In genomic region chr16:67942200-67942509, GRCh38 we compare ENCODE assay signal across 9 cellular contexts. TPM values are rescaled to one million over a fixed set of nuclear protein-coding genes. Genes with fewer than 3 reads are reported as not detected.
DNase-seq lines count a peak whose midpoint lies in the region; ATAC-seq, FAIRE-seq and TF ChIP-seq lines count a peak whose summit lies in the region.
"Had no signal": no experiment of that assay in that cellular context is flagged by ENCODE, and none has a peak within 500 bp of the region (broad histone marks: within the 10 kb centered on the region; RNA-seq: fewer than 3 reads in every experiment).

No MANE protein-coding gene starts in this region.

- ATAC-seq in activated CD8-positive, alpha-beta T cell treated with anti-CD3 and anti-CD28 coated beads for 36 hours = peak; percentile 66

- no peaks in the 10 kb centered on the region for H3K9me3 Mint-ChIP-seq in activated CD8-positive, alpha-beta T cell treated with anti-CD3 and anti-CD28 coated beads for 36 hours
- H3K9me3 Mint-ChIP-seq: CD8-positive, alpha-beta memory T cell had no signal

- peaks cover 28% of the 10 kb centered on the region for H3K36me3 Mint-ChIP-seq in activated CD8-positive, alpha-beta T cell treated with anti-CD3 and anti-CD28 coated beads for 36 hours (ENCODE audit: low read depth)

- POLR2A ChIA-PET in activated CD8-positive, alpha-beta T cell treated with anti-CD3 and anti-CD28 coated beads for 36 hours (lab: Charles Lee) = interaction anchor here (0.7 to 1.8 kb wide), 8 partner anchors 10 to 109 kb away, joined by 3 to 6 read pairs (median 3); partner anchors contain the start of gene CTRL

- H3K4me3 Mint-ChIP-seq in activated CD8-positive, alpha-beta T cell treated with anti-CD3 and anti-CD28 coated beads for 36 hours = no peak overlapping the region
- H3K4me3 Mint-ChIP-seq: CD8-positive, alpha-beta memory T cell had no signal

- H3K27ac Mint-ChIP-seq in activated CD8-positive, alpha-beta T cell treated with anti-CD3 and anti-CD28 coated beads for 36 hours = peak overlapping the region; percentile 59

- FAIRE-seq in RCC 7860 (lab: Jason Lieb, UNC) = no peak

- CTCF ChIA-PET in activated CD8-positive, alpha-beta T cell treated with anti-CD3 and anti-CD28 coated beads for 36 hours (lab: Charles Lee) = interaction anchor here (0.6 to 4.4 kb wide), 29 partner anchors 9 to 196 kb away, joined by 3 to 21 read pairs (median 4); partner anchors contain the start of genes DPEP2NB and NRN1L

- DNase-seq in NCI-H2171 treated with DMSO at 0.1 percent for 48 hours (lab: John Stamatoyannopoulos, UW) = peak; percentile 11
- no peak for DNase-seq in NCI-H2171 (lab: John Stamatoyannopoulos, UW)
- DNase-seq in LHCN-M2 (ENCODE audit: low read depth) = peak; percentile 37
- peak; percentile 59 for DNase-seq in activated CD8-positive, alpha-beta T cell treated with anti-CD3 and anti-CD28 coated beads for 36 hours
- DNase-seq in fibroblast of villous mesenchyme (ENCODE audit: low read depth) = no peak
- DNase-seq in retinal pigment epithelial cell (ENCODE audit: low read depth) = no peak
- DNase-seq in activated CD4-positive, CD25-positive, alpha-beta regulatory T cell treated with anti-CD3 and anti-CD28 coated beads, Interleukin-2, amount 50 U/mL, for 72 hours = no peak
- no peak for DNase-seq in RCC 7860 (ENCODE audit: low spot score)

- no peaks in the 10 kb centered on the region for H3K27me3 Mint-ChIP-seq in activated CD8-positive, alpha-beta T cell treated with anti-CD3 and anti-CD28 coated beads for 36 hours
- H3K27me3 Mint-ChIP-seq: CD8-positive, alpha-beta memory T cell had no signal

- intact Hi-C loops in activated CD8-positive, alpha-beta T cell treated with anti-CD3 and anti-CD28 coated beads for 36 hours (cut with micrococcal nuclease) = no loop called here

- H3K4me1 Mint-ChIP-seq in activated CD8-positive, alpha-beta T cell treated with anti-CD3 and anti-CD28 coated beads for 36 hours (ENCODE audit: low read depth) = peaks cover 33% of the 10 kb centered on the region

- TF ChIP-seq CTCF in activated CD8-positive, alpha-beta T cell treated with anti-CD3 and anti-CD28 coated beads for 36 hours (IDR thresholded peaks at IDR 0.05) = peak; percentile 61
- TF ChIP-seq CTCF in fibroblast of villous mesenchyme (IDR thresholded peaks at IDR 0.05; ENCODE audit: insufficient read depth, low read depth, low read length) (peak; percentile 70), retinal pigment epithelial cell (conservative IDR thresholded peaks at IDR 0.05; ENCODE audit: low read depth, low read length) (peak; percentile 74)

- no peak overlapping the region for H3K4me3 ChIP-seq in fibroblast of villous mesenchyme (ENCODE audit: low read depth, low read length)
- no peak overlapping the region for H3K4me3 ChIP-seq in retinal pigment epithelial cell (ENCODE audit: low read length)

RNA-seq across cellular contexts. Expression of gene LCAT, which starts 1.8 kb away (rescaled TPM):
- total RNA-seq in LHCN-M2 (2014; rRNA removed) (11.7 and 13.3 TPM in 2 replicates), fibroblast of villous mesenchyme (8.6 and 9.3 TPM in 2 replicates)
- polyA plus RNA-seq in LHCN-M2 (2012) = 11.2 TPM
- 10 to 100 TPM; 10.6 to 14.3 TPM for total RNA-seq in activated CD8-positive, alpha-beta T cell treated with anti-CD3 and anti-CD28 coated beads for 36 hours

RNA-seq across cellular contexts. Expression of gene PSMB10, which starts 5.5 kb away (rescaled TPM):
- 37.6 and 38.1 TPM in 2 replicates for total RNA-seq in LHCN-M2 (2014; rRNA removed)
- polyA plus RNA-seq in LHCN-M2 (2012) = 95.7 TPM
- total RNA-seq in activated CD8-positive, alpha-beta T cell treated with anti-CD3 and anti-CD28 coated beads for 36 hours = 100 to 1,000 TPM; 205 to 206 TPM
- 54.0 and 72.8 TPM in 2 replicates for total RNA-seq in fibroblast of villous mesenchyme

RNA-seq across cellular contexts. Expression of gene CTRL, which starts 10.5 kb away (rescaled TPM):
- total RNA-seq in LHCN-M2 (2014; rRNA removed) (0.71 and 2.6 TPM in 2 replicates), fibroblast of villous mesenchyme (1.3 TPM in 1 of 2 replicates, not detected in the other)
- 0.10 TPM for polyA plus RNA-seq in LHCN-M2 (2012)
- total RNA-seq in activated CD8-positive, alpha-beta T cell treated with anti-CD3 and anti-CD28 coated beads for 36 hours = 1 to 10 TPM; 3.8 to 3.9 TPM

RNA-seq across cellular contexts. Expression of gene SLC12A4, which starts 26.3 kb away (rescaled TPM):
- 61.7 and 62.6 TPM in 2 replicates for total RNA-seq in LHCN-M2 (2014; rRNA removed)
- polyA plus RNA-seq in LHCN-M2 (2012) = 68.6 TPM
- total RNA-seq in activated CD8-positive, alpha-beta T cell treated with anti-CD3 and anti-CD28 coated beads for 36 hours = 10 to 100 TPM; 32.5 to 38.0 TPM
- total RNA-seq in fibroblast of villous mesenchyme = 90.5 and 104 TPM in 2 replicates

RNA-seq across cellular contexts. Expression of gene DPEP3, which starts 38.1 kb away (rescaled TPM):
- total RNA-seq in LHCN-M2 (2014; rRNA removed) (not detected in 2 replicates), fibroblast of villous mesenchyme (not detected in 2 replicates)
- not detected for polyA plus RNA-seq in LHCN-M2 (2012)
- total RNA-seq in activated CD8-positive, alpha-beta T cell treated with anti-CD3 and anti-CD28 coated beads for 36 hours = under 1 TPM; 0.16 to 0.25 TPM

Comparison
In these comparisons a context has a peak if more than half of its experiments do, and no peak if none do; other contexts are left out.
1. DNase-seq: peak in NCI-H2171 treated with DMSO at 0.1 percent for 48 hours (single experiment), LHCN-M2 (single experiment) and activated CD8-positive, alpha-beta T cell treated with anti-CD3 and anti-CD28 coated beads for 36 hours (single experiment); none in NCI-H2171 (single experiment), fibroblast of villous mesenchyme (single experiment), retinal pigment epithelial cell (single experiment), activated CD4-positive, CD25-positive, alpha-beta regulatory T cell treated with anti-CD3 and anti-CD28 coated beads, Interleukin-2, amount 50 U/mL, for 72 hours (single experiment) and RCC 7860 (single experiment).
2. Peak in every context shown above with its lines, with median percentiles within 50 percentile points of each other: CTCF ChIP-seq.